In the genomic region with DNA sequence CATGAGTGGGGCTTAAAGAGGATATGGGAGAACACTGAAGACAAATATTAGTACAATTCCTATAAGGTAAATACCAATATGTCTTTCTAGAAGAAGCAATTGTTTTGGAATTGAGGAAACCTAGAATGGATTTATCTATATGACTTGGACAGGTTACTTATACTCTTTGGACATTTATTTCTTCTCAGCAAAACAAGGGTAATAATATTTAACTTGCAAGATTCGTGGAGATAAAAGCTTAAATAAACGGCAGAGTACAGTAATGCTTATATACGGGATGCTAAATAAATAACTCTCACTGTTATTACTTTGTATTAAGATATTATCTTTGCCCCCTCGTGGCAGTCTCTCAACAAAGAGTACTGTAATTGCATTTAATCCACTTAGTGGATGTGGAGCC, we compare ENCODE assay signal across 35 cellular contexts. TPM values are rescaled to one million over a fixed set of nuclear protein-coding genes. Genes with fewer than 3 reads are reported as not detected.
"Had no signal": no experiment of that assay in that cellular context is flagged by ENCODE, and none has a peak within 500 bp of the region (broad histone marks: within the 10 kb centered on the region; RNA-seq: fewer than 3 reads in every experiment).

No MANE protein-coding gene starts in this region.

- H3K4me1 Mint-ChIP-seq: activated CD4-positive, alpha-beta T cell treated with anti-CD3 and anti-CD28 coated beads, Interleukin-2, amount 10 ng/mL, durations not matched to agents 24 days and 14 days; activated naive CD4-positive, alpha-beta T cell treated with anti-CD3 and anti-CD28 coated beads, Interleukin-2, amount 10 ng/mL, durations not matched to agents 7 days and 5 days; activated naive CD4-positive, alpha-beta T cell treated with anti-CD3 and anti-CD28 coated beads, Interleukin-2, amount 50 U/mL, for 24 hours; activated naive CD8-positive, alpha-beta T cell treated with anti-CD3 and anti-CD28 coated beads, Interleukin-2, amount 10 ng/mL, durations not matched to agents 7 days and 5 days; activated naive CD8-positive, alpha-beta T cell treated with anti-CD3 and anti-CD28 coated beads, Interleukin-2, amount 50 U/mL, for 24 hours; brain; central memory CD8-positive, alpha-beta T cell; T-helper 17 cell; WTC11 had no signal

- H3K27ac Mint-ChIP-seq: activated CD4-positive, alpha-beta memory T cell treated with anti-CD3 and anti-CD28 coated beads for 36 hours; activated CD4-positive, alpha-beta T cell treated with anti-CD3 and anti-CD28 coated beads, Interleukin-2, amount 10 ng/mL, durations not matched to agents 24 days and 14 days; activated CD8-positive, alpha-beta T cell treated with anti-CD3 and anti-CD28 coated beads for 36 hours; activated naive CD4-positive, alpha-beta T cell treated with anti-CD3 and anti-CD28 coated beads, Interleukin-2, amount 10 ng/mL, durations not matched to agents 7 days and 5 days; activated naive CD4-positive, alpha-beta T cell treated with anti-CD3 and anti-CD28 coated beads, Interleukin-2, amount 50 U/mL, for 24 hours; activated naive CD8-positive, alpha-beta T cell; activated naive CD8-positive, alpha-beta T cell treated with anti-CD3 and anti-CD28 coated beads, Interleukin-2, amount 10 ng/mL, durations not matched to agents 7 days and 5 days; activated naive CD8-positive, alpha-beta T cell treated with anti-CD3 and anti-CD28 coated beads, Interleukin-2, amount 50 U/mL, for 24 hours; activated T-cell treated with anti-CD3 and anti-CD28 coated beads, Interleukin-2, amount 50 U/mL, for 24 hours; activated T-helper 2 cell treated with anti-CD3 and anti-CD28 coated beads, Interferon-gamma antibody, Interleukin-2, Interleukin-4, amounts not matched to agents 10 μg/mL and 5 μg/mL and 100 μg/mL, durations not matched to agents 14 hours and 24 hours and 36 hours; brain; T-helper 17 cell; WTC11 had no signal

- H3K9me3 Mint-ChIP-seq: activated CD4-positive, alpha-beta memory T cell treated with anti-CD3 and anti-CD28 coated beads for 36 hours; activated CD4-positive, alpha-beta T cell treated with anti-CD3 and anti-CD28 coated beads, Interleukin-2, amount 10 ng/mL, durations not matched to agents 24 days and 14 days; activated CD8-positive, alpha-beta T cell treated with anti-CD3 and anti-CD28 coated beads for 36 hours; activated naive CD4-positive, alpha-beta T cell treated with anti-CD3 and anti-CD28 coated beads, Interleukin-2, amount 10 ng/mL, durations not matched to agents 7 days and 5 days; activated naive CD4-positive, alpha-beta T cell treated with anti-CD3 and anti-CD28 coated beads, Interleukin-2, amount 50 U/mL, for 24 hours; activated naive CD8-positive, alpha-beta T cell treated with anti-CD3 and anti-CD28 coated beads, Interleukin-2, amount 10 ng/mL, durations not matched to agents 7 days and 5 days; activated naive CD8-positive, alpha-beta T cell treated with anti-CD3 and anti-CD28 coated beads, Interleukin-2, amount 50 U/mL, for 24 hours; activated T-cell treated with anti-CD3 and anti-CD28 coated beads, Interleukin-2, amount 50 U/mL, for 24 hours; activated T-helper 2 cell treated with anti-CD3 and anti-CD28 coated beads, Interferon-gamma antibody, Interleukin-2, Interleukin-4, amounts not matched to agents 10 μg/mL and 5 μg/mL and 100 μg/mL, durations not matched to agents 14 hours and 24 hours and 36 hours; brain; central memory CD8-positive, alpha-beta T cell; WTC11 had no signal

- H3K4me3 Mint-ChIP-seq: activated CD4-positive, alpha-beta memory T cell treated with anti-CD3 and anti-CD28 coated beads for 36 hours; activated CD4-positive, alpha-beta T cell treated with anti-CD3 and anti-CD28 coated beads, Interleukin-2, amount 10 ng/mL, durations not matched to agents 24 days and 14 days; activated CD8-positive, alpha-beta T cell treated with anti-CD3 and anti-CD28 coated beads for 36 hours; activated naive CD4-positive, alpha-beta T cell treated with anti-CD3 and anti-CD28 coated beads, Interleukin-2, amount 10 ng/mL, durations not matched to agents 7 days and 5 days; activated naive CD4-positive, alpha-beta T cell treated with anti-CD3 and anti-CD28 coated beads, Interleukin-2, amount 50 U/mL, for 24 hours; activated naive CD8-positive, alpha-beta T cell; activated naive CD8-positive, alpha-beta T cell treated with anti-CD3 and anti-CD28 coated beads, Interleukin-2, amount 10 ng/mL, durations not matched to agents 7 days and 5 days; activated naive CD8-positive, alpha-beta T cell treated with anti-CD3 and anti-CD28 coated beads, Interleukin-2, amount 50 U/mL, for 24 hours; activated T-cell treated with anti-CD3 and anti-CD28 coated beads, Interleukin-2, amount 50 U/mL, for 24 hours; brain; central memory CD8-positive, alpha-beta T cell; T-helper 17 cell; WTC11 had no signal

- H3K27me3 ChIP-seq: ascending aorta, cardiac muscle cell had no signal

- DNase-seq: activated CD4-positive, alpha-beta memory T cell treated with anti-CD3 and anti-CD28 coated beads for 36 hours; activated CD4-positive, alpha-beta T cell treated with anti-CD3 and anti-CD28 coated beads for 4 hours; activated CD4-positive, alpha-beta T cell treated with anti-CD3 and anti-CD28 coated beads, Interleukin-2, amount 10 ng/mL, durations not matched to agents 24 days and 14 days; activated CD4-positive, alpha-beta T cell treated with anti-CD3 and anti-CD28 coated beads, Interleukin-2, amount 50 U/mL, for 1 hour; activated CD4-positive, alpha-beta T cell treated with anti-CD3 and anti-CD28 coated beads, Interleukin-2, amount 50 U/mL, for 4 hours; activated CD4-positive, CD25-positive, alpha-beta regulatory T cell; activated CD4-positive, CD25-positive, alpha-beta regulatory T cell treated with anti-CD3 and anti-CD28 coated beads, Interleukin-2, amount 50 U/mL, for 72 hours; activated CD8-positive, alpha-beta memory T cell treated with anti-CD3 and anti-CD28 coated beads, Interleukin-2, amount 50 U/mL, for 48 hours; activated CD8-positive, alpha-beta T cell treated with anti-CD3 and anti-CD28 coated beads for 36 hours; activated effector memory CD4-positive, alpha-beta T cell treated with Interleukin-2 at 50 U/mL for 16 hours; activated gamma-delta T cell; activated naive CD4-positive, alpha-beta T cell treated with anti-CD3 and anti-CD28 coated beads, Interleukin-2, amount 10 ng/mL, durations not matched to agents 7 days and 5 days; activated naive CD4-positive, alpha-beta T cell treated with Interleukin-2 at 50 U/mL for 16 hours; activated naive CD8-positive, alpha-beta T cell treated with anti-CD3 and anti-CD28 coated beads, Interleukin-2, amount 10 ng/mL, durations not matched to agents 7 days and 5 days; activated naive CD8-positive, alpha-beta T cell treated with anti-CD3 and anti-CD28 coated beads, Interleukin-2, amount 50 U/mL, for 24 hours; activated T-cell treated with anti-CD3 and anti-CD28 coated beads, Interleukin-2, amount 50 U/mL, for 24 hours; activated T-cell treated with anti-CD3 and anti-CD28 coated beads, Interleukin-2, amount 50 U/mL, for 48 hours; amygdala; anterior cingulate cortex; caudate nucleus; cerebellar nuclear complex; T-helper 17 cell; T1000; WERI-Rb-1 had no signal

- H3K4me3 ChIP-seq: ascending aorta, cardiac muscle cell had no signal

- H3K27ac ChIP-seq: ascending aorta, cardiac muscle cell, WERI-Rb-1 had no signal

- H3K36me3 ChIP-seq: ascending aorta, cardiac muscle cell, WERI-Rb-1 had no signal

- H3K36me3 Mint-ChIP-seq: activated CD4-positive, alpha-beta memory T cell treated with anti-CD3 and anti-CD28 coated beads for 36 hours; activated naive CD4-positive, alpha-beta T cell treated with anti-CD3 and anti-CD28 coated beads, Interleukin-2, amount 10 ng/mL, durations not matched to agents 7 days and 5 days; activated naive CD4-positive, alpha-beta T cell treated with anti-CD3 and anti-CD28 coated beads, Interleukin-2, amount 50 U/mL, for 24 hours; activated naive CD8-positive, alpha-beta T cell; activated naive CD8-positive, alpha-beta T cell treated with anti-CD3 and anti-CD28 coated beads, Interleukin-2, amount 10 ng/mL, durations not matched to agents 7 days and 5 days; brain; WTC11 had no signal

- H3K4me1 ChIP-seq: ascending aorta had no signal

- H3K9me3 ChIP-seq: ascending aorta had no signal

- ATAC-seq: activated CD8-positive, alpha-beta T cell treated with anti-CD3 and anti-CD28 coated beads for 36 hours; activated naive CD8-positive, alpha-beta T cell treated with anti-CD3 and anti-CD28 coated beads, Interleukin-2, amount 50 U/mL, for 24 hours; T-helper 17 cell; WTC11 had no signal

RNA-seq across cellular contexts. Expression of gene DMRTA1, which starts 8.6 kb away (rescaled TPM):
- total RNA-seq: activated CD4-positive, alpha-beta memory T cell treated with anti-CD3 and anti-CD28 coated beads for 36 hours; activated CD4-positive, alpha-beta T cell treated with anti-CD3 and anti-CD28 coated beads, Interleukin-2, amount 10 ng/mL, durations not matched to agents 24 days and 14 days; activated CD8-positive, alpha-beta memory T cell treated with anti-CD3 and anti-CD28 coated beads for 36 hours; activated CD8-positive, alpha-beta T cell treated with anti-CD3 and anti-CD28 coated beads for 36 hours; activated naive CD8-positive, alpha-beta T cell treated with anti-CD3 and anti-CD28 coated beads, Interleukin-2, amount 10 ng/mL, durations not matched to agents 7 days and 5 days; activated T-helper 2 cell treated with anti-CD3 and anti-CD28 coated beads, Interferon-gamma antibody, Interleukin-2, Interleukin-4, amounts not matched to agents 10 μg/mL and 5 μg/mL and 100 μg/mL, durations not matched to agents 14 hours and 24 hours and 36 hours; ascending aorta; T-helper 1 cell treated with Interleukin-12 subunit alpha and Interleukin-12 subunit beta and Interleukin-4 antibody, amounts not matched to agents 30 ng/mL and 1 ng/mL, for 36 hours; T-helper 2 cell treated with Interferon-gamma antibody and Interleukin-4, amounts not matched to agents 100 ng/mL and 5 ng/mL, for 36 hours had no signal
